Comparison of ENCODE assay signal across 2 cellular contexts in the genomic region with DNA sequence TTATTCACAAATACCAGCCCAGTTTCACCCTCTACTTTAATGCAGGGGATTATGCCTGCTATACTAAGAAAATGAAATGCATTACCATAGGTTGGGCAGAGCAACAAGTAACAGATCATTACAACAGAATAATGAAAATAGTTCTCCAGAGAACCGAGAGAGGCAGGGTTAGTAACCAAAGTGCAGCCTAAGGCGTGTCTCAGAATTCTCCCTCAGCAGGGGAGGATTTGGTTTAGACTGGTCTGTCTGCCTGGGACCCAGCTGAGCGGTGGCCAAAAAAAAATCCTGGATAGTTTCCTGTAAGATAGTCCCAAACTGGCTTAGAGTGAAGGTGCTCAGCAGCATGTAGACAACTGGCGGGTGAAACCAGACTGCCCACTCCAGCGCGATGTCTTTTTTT.
TF ChIP-seq lines count a peak whose summit lies in the region.

No MANE protein-coding gene starts in this region.

TF ChIP-seq in A549, 52 proteins besides CTCF, POLR2A, EP300 and RAD21 (continued from another document):
- TF ChIP-seq, protein P1, sequence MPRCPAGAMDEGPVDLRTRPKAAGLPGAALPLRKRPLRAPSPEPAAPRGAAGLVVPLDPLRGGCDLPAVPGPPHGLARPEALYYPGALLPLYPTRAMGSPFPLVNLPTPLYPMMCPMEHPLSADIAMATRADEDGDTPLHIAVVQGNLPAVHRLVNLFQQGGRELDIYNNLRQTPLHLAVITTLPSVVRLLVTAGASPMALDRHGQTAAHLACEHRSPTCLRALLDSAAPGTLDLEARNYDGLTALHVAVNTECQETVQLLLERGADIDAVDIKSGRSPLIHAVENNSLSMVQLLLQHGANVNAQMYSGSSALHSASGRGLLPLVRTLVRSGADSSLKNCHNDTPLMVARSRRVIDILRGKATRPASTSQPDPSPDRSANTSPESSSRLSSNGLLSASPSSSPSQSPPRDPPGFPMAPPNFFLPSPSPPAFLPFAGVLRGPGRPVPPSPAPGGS (IDR thresholded peaks at IDR 0.05), result no peak
- no peak for TF ChIP-seq ZSCAN20 (CRISPR knock-in tag; IDR thresholded peaks at IDR 0.05)
- no peak for TF ChIP-seq NFE2L2 (conservative IDR thresholded peaks at IDR 0.05; ENCODE audit: low read length)
- TF ChIP-seq TFCP2L1 (CRISPR knock-in tag; IDR thresholded peaks at IDR 0.05), result no peak
- TF ChIP-seq JUN (IDR thresholded peaks at IDR 0.05), result no peak
- TF ChIP-seq KDM5A (IDR thresholded peaks at IDR 0.05), result no peak
- no peak for TF ChIP-seq ESRRA (IDR thresholded peaks at IDR 0.05; ENCODE audit: borderline replicate concordance, low read length)
- no peak for TF ChIP-seq RARB (CRISPR knock-in tag; IDR thresholded peaks at IDR 0.05)
- TF ChIP-seq CBX2 (IDR thresholded peaks at IDR 0.05; ENCODE audit: borderline replicate concordance, low read depth), result no peak
- no peak for TF ChIP-seq EHF (CRISPR knock-in tag; IDR thresholded peaks at IDR 0.05)

TF ChIP-seq in GM23338, 12 proteins besides CTCF, POLR2A, EP300 and RAD21 (continued from another document):
- TF ChIP-seq, protein P2, sequence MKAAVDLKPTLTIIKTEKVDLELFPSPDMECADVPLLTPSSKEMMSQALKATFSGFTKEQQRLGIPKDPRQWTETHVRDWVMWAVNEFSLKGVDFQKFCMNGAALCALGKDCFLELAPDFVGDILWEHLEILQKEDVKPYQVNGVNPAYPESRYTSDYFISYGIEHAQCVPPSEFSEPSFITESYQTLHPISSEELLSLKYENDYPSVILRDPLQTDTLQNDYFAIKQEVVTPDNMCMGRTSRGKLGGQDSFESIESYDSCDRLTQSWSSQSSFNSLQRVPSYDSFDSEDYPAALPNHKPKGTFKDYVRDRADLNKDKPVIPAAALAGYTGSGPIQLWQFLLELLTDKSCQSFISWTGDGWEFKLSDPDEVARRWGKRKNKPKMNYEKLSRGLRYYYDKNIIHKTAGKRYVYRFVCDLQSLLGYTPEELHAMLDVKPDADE (IDR thresholded peaks at IDR 0.05), result no peak
- no peak for TF ChIP-seq JUNB (IDR thresholded peaks at IDR 0.05; ENCODE audit: unreplicated experiment)
- no peak for TF ChIP-seq ZNF114 (CRISPR knock-in tag; IDR thresholded peaks at IDR 0.05)
- no peak for TF ChIP-seq NANOG (IDR thresholded peaks at IDR 0.05; ENCODE audit: borderline replicate concordance)
- TF ChIP-seq, protein P3, sequence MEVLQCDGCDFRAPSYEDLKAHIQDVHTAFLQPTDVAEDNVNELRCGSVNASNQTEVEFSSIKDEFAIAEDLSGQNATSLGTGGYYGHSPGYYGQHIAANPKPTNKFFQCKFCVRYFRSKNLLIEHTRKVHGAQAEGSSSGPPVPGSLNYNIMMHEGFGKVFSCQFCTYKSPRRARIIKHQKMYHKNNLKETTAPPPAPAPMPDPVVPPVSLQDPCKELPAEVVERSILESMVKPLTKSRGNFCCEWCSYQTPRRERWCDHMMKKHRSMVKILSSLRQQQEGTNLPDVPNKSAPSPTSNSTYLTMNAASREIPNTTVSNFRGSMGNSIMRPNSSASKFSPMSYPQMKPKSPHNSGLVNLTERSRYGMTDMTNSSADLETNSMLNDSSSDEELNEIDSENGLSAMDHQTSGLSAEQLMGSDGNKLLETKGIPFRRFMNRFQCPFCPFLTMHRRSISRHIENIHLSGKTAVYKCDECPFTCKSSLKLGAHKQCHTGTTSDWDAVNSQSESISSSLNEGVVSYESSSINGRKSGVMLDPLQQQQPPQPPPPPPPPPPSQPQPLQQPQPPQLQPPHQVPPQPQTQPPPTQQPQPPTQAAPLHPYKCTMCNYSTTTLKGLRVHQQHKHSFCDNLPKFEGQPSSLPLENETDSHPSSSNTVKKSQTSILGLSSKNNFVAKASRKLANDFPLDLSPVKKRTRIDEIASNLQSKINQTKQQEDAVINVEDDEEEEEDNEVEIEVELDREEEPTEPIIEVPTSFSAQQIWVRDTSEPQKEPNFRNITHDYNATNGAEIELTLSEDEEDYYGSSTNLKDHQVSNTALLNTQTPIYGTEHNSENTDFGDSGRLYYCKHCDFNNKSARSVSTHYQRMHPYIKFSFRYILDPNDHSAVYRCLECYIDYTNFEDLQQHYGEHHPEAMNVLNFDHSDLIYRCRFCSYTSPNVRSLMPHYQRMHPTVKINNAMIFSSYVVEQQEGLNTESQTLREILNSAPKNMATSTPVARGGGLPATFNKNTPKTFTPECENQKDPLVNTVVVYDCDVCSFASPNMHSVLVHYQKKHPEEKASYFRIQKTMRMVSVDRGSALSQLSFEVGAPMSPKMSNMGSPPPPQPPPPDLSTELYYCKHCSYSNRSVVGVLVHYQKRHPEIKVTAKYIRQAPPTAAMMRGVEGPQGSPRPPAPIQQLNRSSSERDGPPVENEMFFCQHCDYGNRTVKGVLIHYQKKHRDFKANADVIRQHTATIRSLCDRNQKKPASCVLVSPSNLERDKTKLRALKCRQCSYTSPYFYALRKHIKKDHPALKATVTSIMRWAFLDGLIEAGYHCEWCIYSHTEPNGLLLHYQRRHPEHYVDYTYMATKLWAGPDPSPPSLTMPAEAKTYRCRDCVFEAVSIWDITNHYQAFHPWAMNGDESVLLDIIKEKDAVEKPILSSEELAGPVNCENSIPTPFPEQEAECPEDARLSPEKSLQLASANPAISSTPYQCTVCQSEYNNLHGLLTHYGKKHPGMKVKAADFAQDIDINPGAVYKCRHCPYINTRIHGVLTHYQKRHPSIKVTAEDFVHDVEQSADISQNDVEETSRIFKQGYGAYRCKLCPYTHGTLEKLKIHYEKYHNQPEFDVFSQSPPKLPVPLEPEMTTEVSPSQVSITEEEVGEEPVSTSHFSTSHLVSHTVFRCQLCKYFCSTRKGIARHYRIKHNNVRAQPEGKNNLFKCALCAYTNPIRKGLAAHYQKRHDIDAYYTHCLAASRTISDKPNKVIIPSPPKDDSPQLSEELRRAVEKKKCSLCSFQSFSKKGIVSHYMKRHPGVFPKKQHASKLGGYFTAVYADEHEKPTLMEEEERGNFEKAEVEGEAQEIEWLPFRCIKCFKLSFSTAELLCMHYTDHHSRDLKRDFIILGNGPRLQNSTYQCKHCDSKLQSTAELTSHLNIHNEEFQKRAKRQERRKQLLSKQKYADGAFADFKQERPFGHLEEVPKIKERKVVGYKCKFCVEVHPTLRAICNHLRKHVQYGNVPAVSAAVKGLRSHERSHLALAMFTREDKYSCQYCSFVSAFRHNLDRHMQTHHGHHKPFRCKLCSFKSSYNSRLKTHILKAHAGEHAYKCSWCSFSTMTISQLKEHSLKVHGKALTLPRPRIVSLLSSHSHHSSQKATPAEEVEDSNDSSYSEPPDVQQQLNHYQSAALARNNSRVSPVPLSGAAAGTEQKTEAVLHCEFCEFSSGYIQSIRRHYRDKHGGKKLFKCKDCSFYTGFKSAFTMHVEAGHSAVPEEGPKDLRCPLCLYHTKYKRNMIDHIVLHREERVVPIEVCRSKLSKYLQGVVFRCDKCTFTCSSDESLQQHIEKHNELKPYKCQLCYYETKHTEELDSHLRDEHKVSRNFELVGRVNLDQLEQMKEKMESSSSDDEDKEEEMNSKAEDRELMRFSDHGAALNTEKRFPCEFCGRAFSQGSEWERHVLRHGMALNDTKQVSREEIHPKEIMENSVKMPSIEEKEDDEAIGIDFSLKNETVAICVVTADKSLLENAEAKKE (CRISPR knock-in tag; IDR thresholded peaks at IDR 0.05), result no peak
- no peak for TF ChIP-seq EZH2 (IDR thresholded peaks at IDR 0.05; ENCODE audit: low read depth, unreplicated experiment)
- no peak for TF ChIP-seq EZH2phosphoT487 (IDR thresholded peaks at IDR 0.05; ENCODE audit: unreplicated experiment)
- no peak for TF ChIP-seq POLR2AphosphoS5 (IDR thresholded peaks at IDR 0.05; ENCODE audit: low read depth)
TF ChIP-seq in GM23338: peak in this region for 0.
